10 cellular contexts compared by ENCODE assay signal in genomic region chr3:22443834-22444233, GRCh38.
"Had no signal": no experiment of that assay in that cellular context is flagged by ENCODE, and none has a peak within 500 bp of the region (broad histone marks: within the 10 kb centered on the region; RNA-seq: fewer than 3 reads in every experiment).

No MANE protein-coding gene starts in this region.

- H3K4me1 ChIP-seq: HAP-1 had no signal

- H3K9ac ChIP-seq: GM23248 had no signal

- H3K36me3 ChIP-seq: HAP-1 had no signal

- H2AFZ ChIP-seq: GM23248, GM23338 had no signal

- H3K9me3 ChIP-seq: HAP-1 had no signal

- H3K4me2 ChIP-seq: GM23338 had no signal

- H3K4me3 ChIP-seq: GM23248, GM23338, HAP-1 had no signal

- ATAC-seq: GM23338, HCT116 had no signal

- H3K27ac ChIP-seq: GM23248 had no signal

- DNase-seq: GM23248, GOT3, H7, H9, HCEC 1CT, HFFc6 had no signal

- FAIRE-seq: H54 had no signal
